ENCODE assay signal across 1 cellular context in the genomic region with DNA sequence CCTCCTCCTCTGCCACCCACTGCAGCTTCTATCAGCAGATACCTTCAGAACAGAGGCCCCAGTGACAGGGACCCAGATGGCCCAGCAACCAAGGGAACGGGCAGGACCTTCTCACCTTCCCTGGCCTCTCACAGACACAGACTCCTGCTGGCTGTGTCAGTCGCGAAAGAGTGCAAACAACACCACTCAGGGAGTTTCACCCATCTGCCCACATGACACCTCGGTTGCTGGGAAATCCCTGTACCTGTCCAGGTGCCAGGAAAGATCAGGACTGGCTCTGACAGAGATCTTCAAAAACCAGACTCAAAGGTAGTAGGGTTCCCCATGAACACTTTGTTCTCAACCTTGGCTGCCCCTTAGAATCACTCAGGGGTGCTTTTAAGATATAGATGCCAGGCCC.
TF ChIP-seq lines count a peak whose summit lies in the region.

No MANE protein-coding gene starts in this region.

TF ChIP-seq in HepG2, 621 proteins besides CTCF, POLR2A, EP300 and RAD21 (continued from another document):
- TF ChIP-seq ZNF251 (CRISPR knock-in tag; IDR thresholded peaks at IDR 0.05) (no peak), SALL1 (CRISPR knock-in tag; IDR thresholded peaks at IDR 0.05) (no peak), ZNF564 (CRISPR knock-in tag; IDR thresholded peaks at IDR 0.05) (no peak), TOPORS (CRISPR knock-in tag; IDR thresholded peaks at IDR 0.05) (no peak)
- TF ChIP-seq, protein P1, sequence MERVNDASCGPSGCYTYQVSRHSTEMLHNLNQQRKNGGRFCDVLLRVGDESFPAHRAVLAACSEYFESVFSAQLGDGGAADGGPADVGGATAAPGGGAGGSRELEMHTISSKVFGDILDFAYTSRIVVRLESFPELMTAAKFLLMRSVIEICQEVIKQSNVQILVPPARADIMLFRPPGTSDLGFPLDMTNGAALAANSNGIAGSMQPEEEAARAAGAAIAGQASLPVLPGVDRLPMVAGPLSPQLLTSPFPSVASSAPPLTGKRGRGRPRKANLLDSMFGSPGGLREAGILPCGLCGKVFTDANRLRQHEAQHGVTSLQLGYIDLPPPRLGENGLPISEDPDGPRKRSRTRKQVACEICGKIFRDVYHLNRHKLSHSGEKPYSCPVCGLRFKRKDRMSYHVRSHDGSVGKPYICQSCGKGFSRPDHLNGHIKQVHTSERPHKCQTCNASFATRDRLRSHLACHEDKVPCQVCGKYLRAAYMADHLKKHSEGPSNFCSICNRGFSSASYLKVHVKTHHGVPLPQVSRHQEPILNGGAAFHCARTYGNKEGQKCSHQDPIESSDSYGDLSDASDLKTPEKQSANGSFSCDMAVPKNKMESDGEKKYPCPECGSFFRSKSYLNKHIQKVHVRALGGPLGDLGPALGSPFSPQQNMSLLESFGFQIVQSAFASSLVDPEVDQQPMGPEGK (CRISPR knock-in tag; IDR thresholded peaks at IDR 0.05) = no peak
TF ChIP-seq in HepG2: peak in this region for 0.
